ENCODE assay signal across 24 cellular contexts in genomic region chr19:52662631-52663030, GRCh38.
DNase-seq lines count a peak whose midpoint lies in the region; ATAC-seq, FAIRE-seq and TF ChIP-seq lines count a peak whose summit lies in the region.
"Had no signal": no experiment of that assay in that cellular context is flagged by ENCODE, and none has a peak within 500 bp of the region (broad histone marks: within the 10 kb centered on the region; RNA-seq: fewer than 3 reads in every experiment).

No MANE protein-coding gene starts in this region.

- no peaks in the 10 kb centered on the region for H3K9me3 ChIP-seq in RWPE2 (ENCODE audit: severe bottlenecking)
- H3K9me3 ChIP-seq: tibial nerve had no signal

- DNase-seq in RWPE2 (ENCODE audit: low spot score) (no peak), glomerular visceral epithelial cell (ENCODE audit: extremely low spot score) (peak; percentile 55), urothelium cell line (ENCODE audit: low spot score) (peak; percentile 31), NCI-H446 treated with DMSO at 0.1 percent for 48 hours (lab: John Stamatoyannopoulos, UW) (no peak)
- DNase-seq in activated naive CD8-positive, alpha-beta T cell treated with anti-CD3 and anti-CD28 coated beads, Interleukin-2, amount 50 U/mL, for 24 hours = no peak
- DNase-seq: activated CD4-positive, alpha-beta T cell treated with anti-CD3 and anti-CD28 coated beads for 48 hours; activated gamma-delta T cell; activated naive CD8-positive, alpha-beta T cell treated with anti-CD3 and anti-CD28 coated beads, Interleukin-2, amount 10 ng/mL, durations not matched to agents 7 days and 5 days; activated T-cell treated with anti-CD3 and anti-CD28 coated beads, Interleukin-2, amount 50 U/mL, for 1 hour; HFFc6; natural killer cell; NCI-H1105 treated with DMSO at 0.1 percent for 48 hours; NCI-H2029 treated with DMSO at 0.1 percent for 48 hours; occipital lobe; Right ventricle myocardium superior; stimulated activated naive CD8-positive, alpha-beta T cell treated with anti-CD3 and anti-CD28 coated beads, Interleukin-15, amount 100 ng/mL, for 72 hours; WERI-Rb-1 had no signal

- no peak overlapping the region for H3K4me3 ChIP-seq in RWPE2 (ENCODE audit: severe bottlenecking)
- H3K4me3 ChIP-seq: tibial nerve had no signal

- peak; percentile 19; the same call in 1 of the 2 replicates for TF ChIP-seq EP300 in Ishikawa (IDR thresholded peaks at IDR 0.05; ENCODE audit: borderline replicate concordance)

- no peak for TF ChIP-seq RAD21 in Ishikawa (IDR thresholded peaks at IDR 0.05; ENCODE audit: low read depth)

- no peak for FAIRE-seq in urothelium cell line (lab: Jason Lieb, UNC)
- FAIRE-seq: GM12891, islet of Langerhans had no signal

- H3K36me3 ChIP-seq in RWPE2 (ENCODE audit: low read depth) = peaks cover 25% of the 10 kb centered on the region

- H3K27ac ChIP-seq in RWPE2 (ENCODE audit: poor library complexity, severe bottlenecking) = peak overlapping the region; percentile 31
- H3K27ac ChIP-seq: tibial nerve, WERI-Rb-1 had no signal

- H3K4me1 ChIP-seq in RWPE2 (ENCODE audit: insufficient read depth, poor library complexity, severe bottlenecking) = peaks cover 19% of the 10 kb centered on the region
- H3K4me1 ChIP-seq: tibial nerve had no signal

- no peak for TF ChIP-seq CTCF in RWPE2 (IDR thresholded peaks at IDR 0.05; ENCODE audit: poor library complexity, severe bottlenecking)

- H3K36me3 Mint-ChIP-seq in activated naive CD8-positive, alpha-beta T cell treated with anti-CD3 and anti-CD28 coated beads, Interleukin-2, amount 50 U/mL, for 24 hours (ENCODE audit: low read depth) = peaks cover 79% of the 10 kb centered on the region

- H3K27ac Mint-ChIP-seq in activated naive CD8-positive, alpha-beta T cell treated with anti-CD3 and anti-CD28 coated beads, Interleukin-2, amount 50 U/mL, for 24 hours = no peak overlapping the region
- H3K27ac Mint-ChIP-seq: activated naive CD8-positive, alpha-beta T cell treated with anti-CD3 and anti-CD28 coated beads, Interleukin-2, amount 10 ng/mL, durations not matched to agents 7 days and 5 days; dendritic cell treated with granulocyte-macrophage colony-stimulating factor and Interleukin-4, amounts not matched to agents 40 ng/mL and 50 ng/mL, for 4 days; HFFc6; stimulated activated naive CD8-positive, alpha-beta T cell treated with anti-CD3 and anti-CD28 coated beads, Interleukin-15, amount 100 ng/mL, for 72 hours had no signal

- H3K4me1 Mint-ChIP-seq in activated naive CD8-positive, alpha-beta T cell treated with anti-CD3 and anti-CD28 coated beads, Interleukin-2, amount 50 U/mL, for 24 hours = peaks cover 15% of the 10 kb centered on the region

- ATAC-seq in RWPE2 (ENCODE audit: low read depth) = peak; percentile 97
- no peak for ATAC-seq in activated naive CD8-positive, alpha-beta T cell treated with anti-CD3 and anti-CD28 coated beads, Interleukin-2, amount 50 U/mL, for 24 hours
- no peak for ATAC-seq in GM21825 (IDR thresholded peaks at IDR 0.05; ENCODE audit: unreplicated experiment)
- ATAC-seq: natural killer cell; stimulated activated naive CD8-positive, alpha-beta T cell treated with anti-CD3 and anti-CD28 coated beads, Interleukin-15, amount 100 ng/mL, for 72 hours had no signal

- H3K27me3 Mint-ChIP-seq in activated naive CD8-positive, alpha-beta T cell treated with anti-CD3 and anti-CD28 coated beads, Interleukin-2, amount 50 U/mL, for 24 hours = no peaks in the 10 kb centered on the region
- H3K27me3 Mint-ChIP-seq: activated naive CD8-positive, alpha-beta T cell treated with anti-CD3 and anti-CD28 coated beads, Interleukin-2, amount 10 ng/mL, durations not matched to agents 7 days and 5 days; central memory CD8-positive, alpha-beta T cell; dendritic cell treated with granulocyte-macrophage colony-stimulating factor and Interleukin-4, amounts not matched to agents 40 ng/mL and 50 ng/mL, for 4 days; stimulated activated naive CD8-positive, alpha-beta T cell treated with anti-CD3 and anti-CD28 coated beads, Interleukin-15, amount 100 ng/mL, for 72 hours had no signal

- H3K4me3 Mint-ChIP-seq in activated naive CD8-positive, alpha-beta T cell treated with anti-CD3 and anti-CD28 coated beads, Interleukin-2, amount 50 U/mL, for 24 hours = no peak overlapping the region
- H3K4me3 Mint-ChIP-seq: activated naive CD8-positive, alpha-beta T cell treated with anti-CD3 and anti-CD28 coated beads, Interleukin-2, amount 10 ng/mL, durations not matched to agents 7 days and 5 days; central memory CD8-positive, alpha-beta T cell; dendritic cell treated with granulocyte-macrophage colony-stimulating factor and Interleukin-4, amounts not matched to agents 40 ng/mL and 50 ng/mL, for 4 days; HFFc6; natural killer cell; stimulated activated naive CD8-positive, alpha-beta T cell treated with anti-CD3 and anti-CD28 coated beads, Interleukin-15, amount 100 ng/mL, for 72 hours had no signal

- H3K9me3 Mint-ChIP-seq in activated naive CD8-positive, alpha-beta T cell treated with anti-CD3 and anti-CD28 coated beads, Interleukin-2, amount 50 U/mL, for 24 hours = peaks cover 12% of the 10 kb centered on the region
- H3K9me3 Mint-ChIP-seq: central memory CD8-positive, alpha-beta T cell; HFFc6; natural killer cell had no signal

- H3K27me3 ChIP-seq in RWPE2 (ENCODE audit: insufficient read depth, poor library complexity, severe bottlenecking) = no peaks in the 10 kb centered on the region
- H3K27me3 ChIP-seq: tibial nerve had no signal

TF ChIP-seq in Ishikawa, 13 proteins besides CTCF, POLR2A, EP300 and RAD21:
- TF ChIP-seq ZBTB7A (IDR thresholded peaks at IDR 0.05; ENCODE audit: low read depth) (no peak), CREB1 (IDR thresholded peaks at IDR 0.05; ENCODE audit: low read depth) (no peak), USF1 (IDR thresholded peaks at IDR 0.05) (no peak), REST (IDR thresholded peaks at IDR 0.05; ENCODE audit: low read depth) (no peak), TEAD4 (IDR thresholded peaks at IDR 0.05) (peak; percentile 52), TCF12 (IDR thresholded peaks at IDR 0.05; ENCODE audit: low read depth) (no peak), CEBPB (IDR thresholded peaks at IDR 0.05) (no peak), MAX (IDR thresholded peaks at IDR 0.05) (no peak; the same call in 1 of the 2 replicates)

Comparison
In these comparisons a context has a peak if more than half of its experiments do, and no peak if none do; other contexts are left out.
1. DNase-seq: peak in glomerular visceral epithelial cell (single experiment) and urothelium cell line (single experiment); none in RWPE2 (single experiment), NCI-H446 treated with DMSO at 0.1 percent for 48 hours (single experiment) and activated naive CD8-positive, alpha-beta T cell treated with anti-CD3 and anti-CD28 coated beads, Interleukin-2, amount 50 U/mL, for 24 hours (single experiment).